In genomic region chr10:32005050-32005449, GRCh38 we compare ENCODE assay signal across 9 cellular contexts.
DNase-seq lines count a peak whose midpoint lies in the region; ATAC-seq lines count a peak whose summit lies in the region.
"Had no signal": no experiment of that assay in that cellular context is flagged by ENCODE, and none has a peak within 500 bp of the region (broad histone marks: within the 10 kb centered on the region; RNA-seq: fewer than 3 reads in every experiment).

No MANE protein-coding gene starts in this region.

- H3K27ac Mint-ChIP-seq in stimulated activated effector memory CD8-positive, alpha-beta T cell treated with anti-CD3 and anti-CD28 coated beads, Interleukin-12 subunit alpha, Interleukin-12 subunit beta, amount 100 ng/mL, for 72 hours = no peak overlapping the region
- H3K27ac Mint-ChIP-seq: activated naive CD4-positive, alpha-beta T cell treated with anti-CD3 and anti-CD28 coated beads, Interleukin-2, amount 50 U/mL, for 24 hours had no signal

- intact Hi-C loops in head of caudate nucleus (cut with DNase I) = no loop called here

- no peak overlapping the region for H3K4me3 Mint-ChIP-seq in stimulated activated effector memory CD8-positive, alpha-beta T cell treated with anti-CD3 and anti-CD28 coated beads, Interleukin-12 subunit alpha, Interleukin-12 subunit beta, amount 100 ng/mL, for 72 hours
- H3K4me3 Mint-ChIP-seq: activated naive CD4-positive, alpha-beta T cell treated with anti-CD3 and anti-CD28 coated beads, Interleukin-2, amount 50 U/mL, for 24 hours had no signal

- no peaks in the 10 kb centered on the region for H3K9me3 Mint-ChIP-seq in stimulated activated effector memory CD8-positive, alpha-beta T cell treated with anti-CD3 and anti-CD28 coated beads, Interleukin-12 subunit alpha, Interleukin-12 subunit beta, amount 100 ng/mL, for 72 hours
- H3K9me3 Mint-ChIP-seq: activated naive CD4-positive, alpha-beta T cell treated with anti-CD3 and anti-CD28 coated beads, Interleukin-2, amount 50 U/mL, for 24 hours had no signal

- peaks cover 7% of the 10 kb centered on the region for H3K4me1 Mint-ChIP-seq in stimulated activated effector memory CD8-positive, alpha-beta T cell treated with anti-CD3 and anti-CD28 coated beads, Interleukin-12 subunit alpha, Interleukin-12 subunit beta, amount 100 ng/mL, for 72 hours

- peaks cover 35% of the 10 kb centered on the region for H3K36me3 Mint-ChIP-seq in stimulated activated effector memory CD8-positive, alpha-beta T cell treated with anti-CD3 and anti-CD28 coated beads, Interleukin-12 subunit alpha, Interleukin-12 subunit beta, amount 100 ng/mL, for 72 hours
- H3K36me3 Mint-ChIP-seq: activated naive CD4-positive, alpha-beta T cell treated with anti-CD3 and anti-CD28 coated beads, Interleukin-2, amount 50 U/mL, for 24 hours had no signal

- DNase-seq in NCI-H1436 (lab: John Stamatoyannopoulos, UW) (peak; percentile 5), NCI-H1436 treated with DMSO at 0.1 percent for 48 hours (lab: John Stamatoyannopoulos, UW) (no peak), NCI-H82 (lab: John Stamatoyannopoulos, UW) (peak; percentile 75), head of caudate nucleus (peak in 23 of 42 donors; percentile 11 to 62 (median 41))
- peak; percentile 18 for DNase-seq in activated naive CD4-positive, alpha-beta T cell treated with anti-CD3 and anti-CD28 coated beads, Interleukin-2, amount 50 U/mL, for 16 hours
- DNase-seq in stimulated activated effector memory CD8-positive, alpha-beta T cell treated with anti-CD3 and anti-CD28 coated beads, Interleukin-12 subunit alpha, Interleukin-12 subunit beta, amount 100 ng/mL, for 72 hours (ENCODE audit: low spot score in 2 of 2) = no peak

- ATAC-seq in GM21786 (IDR thresholded peaks at IDR 0.05; ENCODE audit: unreplicated experiment) (peak; percentile 74), GM18909 (IDR thresholded peaks at IDR 0.05; ENCODE audit: poor library complexity, unreplicated experiment) (no peak)
- peak; percentile 72 for ATAC-seq in stimulated activated effector memory CD8-positive, alpha-beta T cell treated with anti-CD3 and anti-CD28 coated beads, Interleukin-12 subunit alpha, Interleukin-12 subunit beta, amount 100 ng/mL, for 72 hours

Comparison
In these comparisons a context has a peak if more than half of its experiments do, and no peak if none do; other contexts are left out.
1. DNase-seq: peak in NCI-H1436 (single experiment), NCI-H82 (single experiment), activated naive CD4-positive, alpha-beta T cell treated with anti-CD3 and anti-CD28 coated beads, Interleukin-2, amount 50 U/mL, for 16 hours (single experiment) and head of caudate nucleus (23 of 42); none in NCI-H1436 treated with DMSO at 0.1 percent for 48 hours (single experiment) and stimulated activated effector memory CD8-positive, alpha-beta T cell treated with anti-CD3 and anti-CD28 coated beads, Interleukin-12 subunit alpha, Interleukin-12 subunit beta, amount 100 ng/mL, for 72 hours (0 of 2).